In the genomic region with DNA sequence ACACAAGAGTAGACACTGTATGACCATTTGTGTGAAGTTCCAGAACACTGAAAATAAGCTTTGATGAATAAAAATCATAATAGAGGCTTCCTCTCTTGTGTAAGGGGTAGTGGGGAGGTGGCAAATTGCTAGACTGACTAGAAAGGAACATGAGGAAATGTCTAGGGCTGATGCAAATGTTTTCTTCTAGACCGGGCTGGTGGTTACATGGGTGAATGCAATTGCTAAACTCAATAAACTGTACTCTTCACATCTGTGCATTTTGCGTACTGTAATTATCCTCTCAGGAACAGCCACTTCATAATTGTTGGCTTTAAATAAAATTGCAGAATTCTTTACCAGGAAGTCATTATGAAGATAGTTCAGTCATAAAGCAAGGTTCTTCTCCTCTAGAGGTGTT, we compare ENCODE assay signal across 13 cellular contexts. TPM values are rescaled to one million over a fixed set of nuclear protein-coding genes. Genes with fewer than 3 reads are reported as not detected.
A peak's percentile ranks its signal among the peaks of the same experiment; 100 is the strongest.
DNase-seq lines count a peak whose midpoint lies in the region; ATAC-seq and TF ChIP-seq lines count a peak whose summit lies in the region.
"Had no signal": no experiment of that assay in that cellular context is flagged by ENCODE, and none has a peak within 500 bp of the region (broad histone marks: within the 10 kb centered on the region; RNA-seq: fewer than 3 reads in every experiment).

No MANE protein-coding gene starts in this region.

- intact Hi-C loops in heart right ventricle (cut with DNase I), result loop anchor here in 5 of 10 donors (5.0 to 10.0 kb wide), 4 partner anchors 65 to 135 kb away; a partner anchor contains a TSS

- H3K9me3 ChIP-seq in DOHH2 (ENCODE audit: control insufficient read depth, insufficient read depth, low read length), result peaks cover 18% of the 10 kb centered on the region; the same call in 1 of the 2 replicates
- no peaks in the 10 kb centered on the region for H3K9me3 ChIP-seq in heart right ventricle
- H3K9me3 ChIP-seq: Caco-2 had no signal

- peaks cover 14% of the 10 kb centered on the region for H3K4me1 Mint-ChIP-seq in activated T-cell treated with anti-CD3 and anti-CD28 coated beads, Interleukin-2, amount 50 U/mL, for 4 hours (ENCODE audit: low read depth)
- H3K4me1 Mint-ChIP-seq: GM23338 had no signal

- H3K36me3 Mint-ChIP-seq in activated T-cell treated with anti-CD3 and anti-CD28 coated beads, Interleukin-2, amount 50 U/mL, for 4 hours (ENCODE audit: insufficient read depth), result no peaks in the 10 kb centered on the region

- no peaks in the 10 kb centered on the region for H3K9me2 ChIP-seq in DOHH2 (replicated peaks; ENCODE audit: control insufficient read depth, low read length)

- H3K27ac ChIP-seq in DOHH2 (ENCODE audit: low read depth, low read length) (peak overlapping the region; percentile 87), heart right ventricle (no peak overlapping the region)
- H3K27ac ChIP-seq: KMS-11 had no signal

- H3F3A ChIP-seq in DOHH2 (ENCODE audit: control insufficient read depth, insufficient read depth), result peaks cover 12% of the 10 kb centered on the region

- no peaks in the 10 kb centered on the region for H3K9me3 Mint-ChIP-seq in activated T-cell treated with anti-CD3 and anti-CD28 coated beads, Interleukin-2, amount 50 U/mL, for 4 hours
- H3K9me3 Mint-ChIP-seq: GM23338 had no signal

- peak overlapping the region; percentile 52 for H3K4me3 ChIP-seq in DOHH2 (ENCODE audit: low read length)
- H3K4me3 ChIP-seq in heart right ventricle, result no peak overlapping the region
- H3K4me3 ChIP-seq: GM23338 had no signal

- no peak overlapping the region for H3K4me3 Mint-ChIP-seq in activated T-cell treated with anti-CD3 and anti-CD28 coated beads, Interleukin-2, amount 50 U/mL, for 4 hours
- H3K4me3 Mint-ChIP-seq: GM23338 had no signal

- no peaks in the 10 kb centered on the region for H3K79me2 ChIP-seq in DOHH2 (ENCODE audit: control insufficient read depth, low read length)

- H3K36me3 ChIP-seq in DOHH2 (ENCODE audit: control insufficient read depth, low read length) (no peaks in the 10 kb centered on the region; the same call in 1 of the 2 replicates), heart right ventricle (no peaks in the 10 kb centered on the region)

- H3K27me3 Mint-ChIP-seq in activated T-cell treated with anti-CD3 and anti-CD28 coated beads, Interleukin-2, amount 50 U/mL, for 4 hours (ENCODE audit: low read depth), result no peaks in the 10 kb centered on the region

- ATAC-seq in GM19324 (IDR thresholded peaks at IDR 0.05; ENCODE audit: low FRiP score, unreplicated experiment) (peak; percentile 80), HG02938 (IDR thresholded peaks at IDR 0.05; ENCODE audit: unreplicated experiment) (peak; percentile 76), heart right ventricle (no peak)
- no peak for ATAC-seq in activated T-cell treated with anti-CD3 and anti-CD28 coated beads, Interleukin-2, amount 50 U/mL, for 4 hours
- ATAC-seq: GM23338, right cardiac atrium had no signal

- no peaks in the 10 kb centered on the region for H4K20me1 ChIP-seq in DOHH2 (ENCODE audit: control insufficient read depth, insufficient read depth, low read depth, low read length)

- WGBS in heart right ventricle, 2 donors, result 94% methylated on average over 2 of the region's 2 CpGs

- H3K4me1 ChIP-seq in DOHH2 (ENCODE audit: control insufficient read depth, low read length) (peaks cover 77% of the 10 kb centered on the region), heart right ventricle (no peaks in the 10 kb centered on the region)
- H3K4me1 ChIP-seq: Caco-2 had no signal

- peak overlapping the region; percentile 67 for H3K4me2 ChIP-seq in DOHH2 (ENCODE audit: low read length)
- H3K4me2 ChIP-seq: GM23338, KMS-11 had no signal

- peak; percentile 2 for DNase-seq in NCI-H774 (lab: John Stamatoyannopoulos, UW)
- DNase-seq in heart right ventricle, result no peak
- no peak for DNase-seq in stimulated activated CD4-positive, alpha-beta T cell treated with anti-CD3 and anti-CD28 coated beads, Interleukin-12 subunit alpha, Interleukin-12 subunit beta, amount 100 ng/mL, for 4 hours
- no peak for DNase-seq in activated T-cell treated with anti-CD3 and anti-CD28 coated beads, Interleukin-2, amount 50 U/mL, for 4 hours
- no peak for DNase-seq in amygdala (lab: John Stamatoyannopoulos, UW)
- DNase-seq: Caco-2, mammary epithelial cell, right cardiac atrium had no signal

- TF ChIP-seq CTCF in DOHH2 (IDR thresholded peaks at IDR 0.05; ENCODE audit: low read depth, low read length, poor library complexity, severe bottlenecking), result no peak
- TF ChIP-seq CTCF in heart right ventricle (IDR thresholded peaks at IDR 0.05), result no peak

- no peaks in the 10 kb centered on the region for H3K27me3 ChIP-seq in DOHH2 (ENCODE audit: control insufficient read depth, low read length)
- H3K27me3 ChIP-seq in heart right ventricle, result no peaks in the 10 kb centered on the region

RNA-seq across cellular contexts. Expression of a gene that starts 5.2 kb away (rescaled TPM):
- total RNA-seq in heart right ventricle, result 1 to 10 TPM; 4.1 to 7.6 (median 5.6) TPM
- polyA plus RNA-seq in heart right ventricle, result 1 to 10 TPM; 1.6 to 2.8 TPM
- 1 to 10 TPM; 2.4 to 3.0 (median 2.7) TPM for total RNA-seq in activated T-cell treated with anti-CD3 and anti-CD28 coated beads, Interleukin-2, amount 50 U/mL, for 4 hours

Comparison
In these comparisons a context has a peak if more than half of its experiments do, and no peak if none do; other contexts are left out.
1. ATAC-seq: peak in GM19324 (single experiment) and HG02938 (single experiment); none in heart right ventricle (0 of 8) and activated T-cell treated with anti-CD3 and anti-CD28 coated beads, Interleukin-2, amount 50 U/mL, for 4 hours (0 of 2).